ENCODE assay signal across 10 cellular contexts in genomic region chr13:91078093-91078679, GRCh38.
DNase-seq lines count a peak whose midpoint lies in the region; ATAC-seq and TF ChIP-seq lines count a peak whose summit lies in the region.
"Had no signal": no experiment of that assay in that cellular context is flagged by ENCODE, and none has a peak within 500 bp of the region (broad histone marks: within the 10 kb centered on the region; RNA-seq: fewer than 3 reads in every experiment).

No MANE protein-coding gene starts in this region.

- H3K4me2 ChIP-seq in HCT116 (ENCODE audit: low read length) (no peak overlapping the region), SK-N-SH (no peak overlapping the region)

- no peaks in the 10 kb centered on the region for H3K36me3 Mint-ChIP-seq in activated naive CD8-positive, alpha-beta T cell treated with anti-CD3 and anti-CD28 coated beads, Interleukin-2, amount 50 U/mL, for 24 hours (ENCODE audit: low read depth)
- H3K36me3 Mint-ChIP-seq: activated naive CD8-positive, alpha-beta T cell had no signal

- no peak for TF ChIP-seq POLR2A in HCT116 (IDR thresholded peaks at IDR 0.05; ENCODE audit: borderline replicate concordance, extremely low read depth, insufficient read depth, insufficient read length)

- TF ChIP-seq CTCF in C4-2B (conservative IDR thresholded peaks at IDR 0.05): peak; percentile 72
- TF ChIP-seq CTCF in HCT116 (IDR thresholded peaks at IDR 0.05 in 2 of 3, conservative IDR thresholded peaks at IDR 0.05 in 1 of 3; ENCODE audit: borderline replicate concordance in 1 of 3, insufficient read depth in 1 of 3, low read depth in 2 of 3, low read length in 2 of 3): peak in 2 of 3 experiments; percentile 22 to 55; a peak in 3 of 6 replicates
- peak; percentile 64 for TF ChIP-seq CTCF in SK-N-SH (IDR thresholded peaks at IDR 0.05)

- H3K9ac ChIP-seq in HCT116 (ENCODE audit: low read length) (no peak overlapping the region), SK-N-SH (no peak overlapping the region)

- 24% methylated on average over 4 of the region's 4 CpGs for WGBS in SK-N-SH (ENCODE audit: low lambda C conversion rate)

- no peak overlapping the region for H3K27ac ChIP-seq in C4-2B
- H3K27ac ChIP-seq in HCT116 (ENCODE audit: low read depth, low read length): no peak overlapping the region
- no peak overlapping the region for H3K27ac ChIP-seq in SK-N-SH (ENCODE audit: low read depth in 2 of 2, low read length in 1 of 2)
- H3K27ac ChIP-seq: SJCRH30 had no signal

- no peaks in the 10 kb centered on the region for H3K9me3 Mint-ChIP-seq in activated naive CD8-positive, alpha-beta T cell treated with anti-CD3 and anti-CD28 coated beads, Interleukin-2, amount 50 U/mL, for 24 hours

- H3K9me2 ChIP-seq in HCT116 (ENCODE audit: insufficient read depth) (no peaks in the 10 kb centered on the region), SK-N-SH (no peaks in the 10 kb centered on the region)

- ATAC-seq in HCT116 (no peak), GM21723 (IDR thresholded peaks at IDR 0.05; ENCODE audit: unreplicated experiment) (no peak), HG03432 (IDR thresholded peaks at IDR 0.05; ENCODE audit: unreplicated experiment) (no peak)
- ATAC-seq in activated naive CD8-positive, alpha-beta T cell treated with anti-CD3 and anti-CD28 coated beads, Interleukin-2, amount 50 U/mL, for 24 hours: no peak

- TF ChIP-seq RAD21 in HCT116 (IDR thresholded peaks at IDR 0.05; ENCODE audit: low read depth) (no peak), SK-N-SH (IDR thresholded peaks at IDR 0.05; ENCODE audit: low read length) (peak; percentile 47)

- no peaks in the 10 kb centered on the region for H3K79me2 ChIP-seq in HCT116 (ENCODE audit: insufficient read depth, low read length)
- H3K79me2 ChIP-seq in SK-N-SH (ENCODE audit: insufficient read depth): no peaks in the 10 kb centered on the region

- H2AFZ ChIP-seq in HCT116 (ENCODE audit: low read depth, low read length, poor library complexity, severe bottlenecking) (no peak overlapping the region), SK-N-SH (ENCODE audit: low read depth) (peak overlapping the region; percentile 32; the same call in 1 of the 2 replicates)

- H3K4me1 ChIP-seq in HCT116 (ENCODE audit: control insufficient read depth in 1 of 2, insufficient read depth in 2 of 2, low read length in 2 of 2) (no peaks in the 10 kb centered on the region), SK-N-SH (ENCODE audit: control insufficient read depth in 1 of 2, insufficient read depth in 2 of 2, low read depth in 1 of 2, low read length in 1 of 2) (no peaks in the 10 kb centered on the region)
- H3K4me1 ChIP-seq: SJCRH30 had no signal

- H3K4me1 Mint-ChIP-seq in activated naive CD8-positive, alpha-beta T cell treated with anti-CD3 and anti-CD28 coated beads, Interleukin-2, amount 50 U/mL, for 24 hours: no peaks in the 10 kb centered on the region

- H4K20me1 ChIP-seq in HCT116 (ENCODE audit: insufficient read depth) (no peaks in the 10 kb centered on the region; the same call in 1 of the 2 replicates), SK-N-SH (ENCODE audit: insufficient read depth) (no peaks in the 10 kb centered on the region)

- TF ChIP-seq EP300 in SK-N-SH (IDR thresholded peaks at IDR 0.05; ENCODE audit: borderline replicate concordance in 1 of 2, low read depth in 1 of 2, low read length in 1 of 2): no peak

- H3K4me3 Mint-ChIP-seq in activated naive CD8-positive, alpha-beta T cell treated with anti-CD3 and anti-CD28 coated beads, Interleukin-2, amount 50 U/mL, for 24 hours: no peak overlapping the region
- H3K4me3 Mint-ChIP-seq: activated naive CD8-positive, alpha-beta T cell had no signal

- H3K27me3 ChIP-seq in HCT116 (ENCODE audit: insufficient read depth, low read length): no peaks in the 10 kb centered on the region
- no peaks in the 10 kb centered on the region for H3K27me3 ChIP-seq in SK-N-SH (ENCODE audit: insufficient read depth)
- H3K27me3 ChIP-seq: SJCRH30 had no signal

- no peak overlapping the region for H3K4me3 ChIP-seq in HCT116 (replicated peaks in 1 of 2; ENCODE audit: low read depth in 1 of 2, low read length in 2 of 2)
- no peak overlapping the region for H3K4me3 ChIP-seq in SK-N-SH (ENCODE audit: low read depth in 2 of 2, low read length in 1 of 2)
- H3K4me3 ChIP-seq: SJCRH30 had no signal

- no peaks in the 10 kb centered on the region for H3K27me3 Mint-ChIP-seq in activated naive CD8-positive, alpha-beta T cell treated with anti-CD3 and anti-CD28 coated beads, Interleukin-2, amount 50 U/mL, for 24 hours

- H3K9me3 ChIP-seq in HCT116 (ENCODE audit: control insufficient read depth in 1 of 2, insufficient read depth in 1 of 2, low read depth in 1 of 2, low read length in 2 of 2) (no peaks in the 10 kb centered on the region), SK-N-SH (no peaks in the 10 kb centered on the region; the same call in 1 of the 2 replicates)
- H3K9me3 ChIP-seq: SJCRH30 had no signal

- DNase-seq in HCT116 (ENCODE audit: low read depth, low spot score) (no peak), SK-N-SH (peak; percentile 27), iris pigment epithelial cell (ENCODE audit: low read depth) (peak; percentile 3), AG08395 (ENCODE audit: low spot score) (no peak)
- no peak for DNase-seq in activated naive CD8-positive, alpha-beta T cell treated with anti-CD3 and anti-CD28 coated beads, Interleukin-2, amount 50 U/mL, for 24 hours

- CTCF ChIA-PET in HCT116 (lab: Charles Lee) (interaction anchor here (0.6 to 2.4 kb wide), 10 partner anchors 9 to 169 kb away, joined by 3 to 33 read pairs (median 4); no protein-coding TSS in a partner anchor), SK-N-SH (lab: Yijun Ruan, JAX) (interaction anchor here (0.6 to 5.6 kb wide), 25 partner anchors 9 to 170 kb away, joined by 3 to 55 read pairs (median 4); no protein-coding TSS in a partner anchor)

- no TSS peak for BruUV-seq in HCT116 (replicated peaks; lab: Mats Ljungman, UMichigan)

- intact Hi-C loops in HCT116 (cut with micrococcal nuclease): no loop called here

- RAD21 ChIA-PET in HCT116 (lab: Charles Lee; ENCODE audit: low non-redundant PET in 1 of 2, low total read pairs in 2 of 2, uncharacterized antibody in 2 of 2, unreplicated experiment in 2 of 2): interaction anchor here in 1 of 2 experiments (1.3 kb wide), 1 partner anchor 170 kb away, joined by 3 read pairs; no protein-coding TSS in a partner anchor

- no peaks in the 10 kb centered on the region for H3F3A ChIP-seq in SK-N-SH (replicated peaks; ENCODE audit: insufficient read depth)

- POLR2A ChIA-PET in HCT116 (lab: Charles Lee): no interaction called here
- POLR2A ChIA-PET in SK-N-SH (lab: Yijun Ruan, JAX): no interaction called here

- H3K36me3 ChIP-seq in HCT116 (ENCODE audit: control insufficient read depth in 1 of 2, insufficient read depth in 2 of 2, low read length in 2 of 2) (no peaks in the 10 kb centered on the region), SK-N-SH (replicated peaks in 1 of 2; ENCODE audit: control insufficient read depth in 1 of 2, insufficient read depth in 2 of 2, low read length in 1 of 2) (no peaks in the 10 kb centered on the region)
- H3K36me3 ChIP-seq: SJCRH30 had no signal

- H3K27ac Mint-ChIP-seq in activated naive CD8-positive, alpha-beta T cell treated with anti-CD3 and anti-CD28 coated beads, Interleukin-2, amount 50 U/mL, for 24 hours: no peak overlapping the region
- H3K27ac Mint-ChIP-seq: activated naive CD8-positive, alpha-beta T cell had no signal

TF ChIP-seq in HCT116, 20 proteins besides CTCF, POLR2A, EP300 and RAD21 (continues in another document):
- TF ChIP-seq SIN3A (IDR thresholded peaks at IDR 0.05; ENCODE audit: low read depth) (no peak), TCF7L2 (IDR thresholded peaks at IDR 0.05; ENCODE audit: borderline replicate concordance, extremely low read depth, insufficient read depth, insufficient read length) (no peak)

TF ChIP-seq in SK-N-SH, 30 proteins besides CTCF, POLR2A, EP300 and RAD21:
- TF ChIP-seq SMC3 (IDR thresholded peaks at IDR 0.05; ENCODE audit: low read depth, low read length) (peak; percentile 31), EZH2phosphoT487 (IDR thresholded peaks at IDR 0.05; ENCODE audit: borderline replicate concordance, low read depth) (no peak)

Comparison
In these comparisons a context has a peak if more than half of its experiments do, and no peak if none do; other contexts are left out.
1. DNase-seq: peak in SK-N-SH (single experiment) and iris pigment epithelial cell (single experiment); none in HCT116 (single experiment), AG08395 (single experiment) and activated naive CD8-positive, alpha-beta T cell treated with anti-CD3 and anti-CD28 coated beads, Interleukin-2, amount 50 U/mL, for 24 hours (single experiment).
2. Peak in every context shown above with its lines, with median percentiles within 50 percentile points of each other: CTCF ChIP-seq.